8 cellular contexts compared by ENCODE assay signal in genomic region chr1:25431495-25432363, GRCh38. TPM values are rescaled to one million over a fixed set of nuclear protein-coding genes. Genes with fewer than 3 reads are reported as not detected.
DNase-seq lines count a peak whose midpoint lies in the region; ATAC-seq and TF ChIP-seq lines count a peak whose summit lies in the region.

No MANE protein-coding gene starts in this region.

- H3K4me3 ChIP-seq in BLaER1: peak overlapping the region; percentile 99
- H3K4me3 ChIP-seq in brain microvascular endothelial cell (ENCODE audit: low read depth, low read length): peak overlapping the region; percentile 87
- H3K4me3 ChIP-seq in left lung: peak overlapping the region; percentile 84 to 89
- peak overlapping the region; percentile 88 for H3K4me3 ChIP-seq in suprapubic skin

- peaks cover 57% of the 10 kb centered on the region for H4K20me1 ChIP-seq in BLaER1

- H3K4me1 Mint-ChIP-seq in IgD-negative memory B cell: peaks cover 38 to 54% (median 49%) of the 10 kb centered on the region in 3 donors

- ATAC-seq in left lung (no peak), HG02884 (IDR thresholded peaks at IDR 0.05; ENCODE audit: unreplicated experiment) (no peak), GM18505 (IDR thresholded peaks at IDR 0.05; ENCODE audit: unreplicated experiment) (no peak)

- TF ChIP-seq POLR2A in suprapubic skin (IDR thresholded peaks at IDR 0.05): no peak
- no peak for TF ChIP-seq POLR2A in GM18505 (IDR thresholded peaks at IDR 0.05; ENCODE audit: borderline replicate concordance, extremely low read depth, insufficient read depth, insufficient read length)

- peak overlapping the region; percentile 84 to 97 (median 84) for H3K27ac Mint-ChIP-seq in IgD-negative memory B cell

- H3K4me3 Mint-ChIP-seq in IgD-negative memory B cell: peak overlapping the region; percentile 81 to 94 (median 90)

- no peaks in the 10 kb centered on the region for H3K27me3 ChIP-seq in BLaER1
- H3K27me3 ChIP-seq in brain microvascular endothelial cell (replicated peaks): no peaks in the 10 kb centered on the region
- H3K27me3 ChIP-seq in left lung: no peaks in the 10 kb centered on the region
- H3K27me3 ChIP-seq in suprapubic skin: no peaks in the 10 kb centered on the region

- no peak for TF ChIP-seq CTCF in brain microvascular endothelial cell (IDR thresholded peaks at IDR 0.05; ENCODE audit: low read depth, low read length, missing control alignments)
- TF ChIP-seq CTCF in left lung (IDR thresholded peaks at IDR 0.05): no peak
- no peak for TF ChIP-seq CTCF in suprapubic skin (IDR thresholded peaks at IDR 0.05)

- no peaks in the 10 kb centered on the region for H3K9me3 Mint-ChIP-seq in IgD-negative memory B cell

- peak overlapping the region; percentile 95 for H3K9ac ChIP-seq in BLaER1

- H3K9me3 ChIP-seq in BLaER1 (no peaks in the 10 kb centered on the region), left lung (no peaks in the 10 kb centered on the region), suprapubic skin (no peaks in the 10 kb centered on the region)

- peaks cover 7% of the 10 kb centered on the region; the same call in 1 of the 2 replicates for H3K36me3 ChIP-seq in BLaER1
- no peaks in the 10 kb centered on the region for H3K36me3 ChIP-seq in brain microvascular endothelial cell (replicated peaks)
- H3K36me3 ChIP-seq in left lung: no peaks in the 10 kb centered on the region
- H3K36me3 ChIP-seq in suprapubic skin: no peaks in the 10 kb centered on the region

- H3K4me2 ChIP-seq in BLaER1: peak overlapping the region; percentile 79

- H3K27ac ChIP-seq in BLaER1 (peak overlapping the region; percentile 96), brain microvascular endothelial cell (peak overlapping the region; percentile 34), left lung (peak overlapping the region; percentile 60 to 94), suprapubic skin (peak overlapping the region; percentile 89)

- no peak for DNase-seq in brain microvascular endothelial cell
- DNase-seq in left lung: no peak
- peak in 1 of 2 donors; percentile 66 for DNase-seq in suprapubic skin (ENCODE audit: low spot score in 2 of 2)
- DNase-seq in NCI-H510A treated with DMSO at 0.1 percent for 48 hours (lab: John Stamatoyannopoulos, UW): no peak

- peaks cover 59% of the 10 kb centered on the region for H3K4me1 ChIP-seq in BLaER1
- peaks cover 23 to 59% of the 10 kb centered on the region in 2 donors for H3K4me1 ChIP-seq in left lung
- peaks cover 52% of the 10 kb centered on the region for H3K4me1 ChIP-seq in suprapubic skin

- no peak for TF ChIP-seq EP300 in suprapubic skin (IDR thresholded peaks at IDR 0.05)

- H3K27me3 Mint-ChIP-seq in IgD-negative memory B cell: no peaks in the 10 kb centered on the region

- WGBS in suprapubic skin: 2% methylated on average over 8 of the region's 23 CpGs

- no peaks in the 10 kb centered on the region for H3K36me3 Mint-ChIP-seq in IgD-negative memory B cell

- intact Hi-C loops in left lung (cut with DNase I): no loop called here

- in situ Hi-C loops in brain microvascular endothelial cell (cut with HindIII; ENCODE audit: low pct_ligation_motif_present, low sequenced_read_pairs): no loop called here

RNA-seq across cellular contexts. Expression of gene MACO1, which starts 1.0 kb away (rescaled TPM):
- 8.3 TPM for polyA plus RNA-seq in IgD-negative memory B cell
- total RNA-seq in left lung: 10 to 100 TPM; 18.8 to 20.2 TPM
- total RNA-seq in suprapubic skin: 10 to 100 TPM; 13.2 to 22.0 (median 16.0) TPM

RNA-seq across cellular contexts. Expression of gene RHCE, which starts 11.1 kb away (rescaled TPM):
- polyA plus RNA-seq in IgD-negative memory B cell: 0.30 TPM
- total RNA-seq in left lung: under 1 TPM in 1 of 2 donors, not detected in 1; 0.64 TPM
- total RNA-seq in suprapubic skin: 1 to 10 TPM in 1 of 4 donors, under 1 TPM in 2, not detected in 1; 0.34 to 1.1 (median 0.56) TPM

Comparison
In these comparisons a context has a peak if more than half of its experiments do, and no peak if none do; other contexts are left out.
1. H3K27ac ChIP-seq: peak in every context shown above with its lines; median percentile 96 in BLaER1; 89 in suprapubic skin; 77 in left lung; 34 in brain microvascular endothelial cell.